Comparison of ENCODE assay signal across 22 cellular contexts in genomic region chr16:84568066-84568465, GRCh38. TPM values are rescaled to one million over a fixed set of nuclear protein-coding genes. Genes with fewer than 3 reads are reported as not detected.
A peak's percentile ranks its signal among the peaks of the same experiment; 100 is the strongest.
DNase-seq lines count a peak whose midpoint lies in the region; ATAC-seq and TF ChIP-seq lines count a peak whose summit lies in the region.
"Had no signal": no experiment of that assay in that cellular context is flagged by ENCODE, and none has a peak within 500 bp of the region (broad histone marks: within the 10 kb centered on the region; RNA-seq: fewer than 3 reads in every experiment).

No MANE protein-coding gene starts in this region.

- H3K27me3 Mint-ChIP-seq in CD14-positive monocyte (ENCODE audit: low read depth in 3 of 3) (peaks cover 0 to 1% (median 0%) of the 10 kb centered on the region in 3 donors), Calu3 (ENCODE audit: unreplicated experiment) (no peaks in the 10 kb centered on the region), type B pancreatic cell (no peaks in the 10 kb centered on the region)
- no peaks in the 10 kb centered on the region for H3K27me3 Mint-ChIP-seq in activated naive CD8-positive, alpha-beta T cell treated with anti-CD3 and anti-CD28 coated beads, Interleukin-2, amount 10 ng/mL, durations not matched to agents 7 days and 5 days
- H3K27me3 Mint-ChIP-seq: activated naive CD4-positive, alpha-beta T cell treated with anti-CD3 and anti-CD28 coated beads, Interleukin-2, amount 10 ng/mL, durations not matched to agents 7 days and 5 days had no signal

- CTCF ChIA-PET in Calu3 (lab: Charles Lee): no interaction called here

- no TSS peak for BruUV-seq in Calu3 (replicated peaks; lab: Mats Ljungman, UMichigan)

- no peak overlapping the region for H3K4me3 ChIP-seq in mucosa of descending colon
- H3K4me3 ChIP-seq: esophagus squamous epithelium, GM12878, HAP-1, K562, left lung had no signal

- H3K36me3 Mint-ChIP-seq in CD14-positive monocyte (peaks cover 76 to 89% of the 10 kb centered on the region in 2 donors), Calu3 (ENCODE audit: insufficient read depth, unreplicated experiment) (peaks cover 88% of the 10 kb centered on the region), type B pancreatic cell (peaks cover 30% of the 10 kb centered on the region)
- H3K36me3 Mint-ChIP-seq in activated naive CD8-positive, alpha-beta T cell treated with anti-CD3 and anti-CD28 coated beads, Interleukin-2, amount 10 ng/mL, durations not matched to agents 7 days and 5 days: peaks cover 77% of the 10 kb centered on the region

- no peak for ATAC-seq in activated naive CD8-positive, alpha-beta T cell treated with anti-CD3 and anti-CD28 coated beads, Interleukin-2, amount 10 ng/mL, durations not matched to agents 7 days and 5 days (ENCODE audit: low read depth)
- ATAC-seq in mucosa of descending colon: peak; percentile 51
- ATAC-seq: GM12878, K562, left lung had no signal

- H3K4me1 Mint-ChIP-seq in CD14-positive monocyte (peaks cover 67% of the 10 kb centered on the region), Calu3 (ENCODE audit: low read depth, unreplicated experiment) (peaks cover 58% of the 10 kb centered on the region), type B pancreatic cell (ENCODE audit: unreplicated experiment) (peaks cover 12% of the 10 kb centered on the region)
- peaks cover 45% of the 10 kb centered on the region for H3K4me1 Mint-ChIP-seq in activated naive CD8-positive, alpha-beta T cell treated with anti-CD3 and anti-CD28 coated beads, Interleukin-2, amount 10 ng/mL, durations not matched to agents 7 days and 5 days

- in situ Hi-C loops in GM13976 (cut with MboI; ENCODE audit: low sequenced_read_pairs, unreplicated experiment): no loop called here

- intact Hi-C loops in CD14-positive monocyte (cut with micrococcal nuclease) (no loop called here), Calu3 (cut with micrococcal nuclease; ENCODE audit: unreplicated experiment) (loop anchor here (2.0 kb wide), 1 partner anchor 57 kb away; no protein-coding TSS in a partner anchor), mucosa of descending colon (cut with DNase I, micrococcal nuclease) (no loop called here)

- TF ChIP-seq CTCF in CD14-positive monocyte (IDR thresholded peaks at IDR 0.05) (no peak), Calu3 (IDR thresholded peaks at IDR 0.05; ENCODE audit: unreplicated experiment) (no peak), mucosa of descending colon (IDR thresholded peaks at IDR 0.05) (no peak), type B pancreatic cell (conservative IDR thresholded peaks at IDR 0.05) (no peak), GM13976 (IDR thresholded peaks at IDR 0.05; ENCODE audit: borderline replicate concordance, control extremely low read depth, extremely low read depth, insufficient read depth, missing control alignments) (no peak)

- H3K27ac Mint-ChIP-seq in CD14-positive monocyte: peak overlapping the region; percentile 69 to 93 (median 89)
- H3K27ac Mint-ChIP-seq in Calu3 (ENCODE audit: unreplicated experiment): peak overlapping the region; percentile 84
- H3K27ac Mint-ChIP-seq in activated naive CD8-positive, alpha-beta T cell treated with anti-CD3 and anti-CD28 coated beads, Interleukin-2, amount 10 ng/mL, durations not matched to agents 7 days and 5 days: peak overlapping the region; percentile 46
- H3K27ac Mint-ChIP-seq in type B pancreatic cell: no peak overlapping the region

- H3K9me3 Mint-ChIP-seq in CD14-positive monocyte (peaks cover 0 to 15% (median 5%) of the 10 kb centered on the region in 7 donors), Calu3 (ENCODE audit: low read depth, unreplicated experiment) (peaks cover 6% of the 10 kb centered on the region), type B pancreatic cell (peaks cover 11% of the 10 kb centered on the region)
- peaks cover 6% of the 10 kb centered on the region for H3K9me3 Mint-ChIP-seq in activated naive CD8-positive, alpha-beta T cell treated with anti-CD3 and anti-CD28 coated beads, Interleukin-2, amount 10 ng/mL, durations not matched to agents 7 days and 5 days

- H3K4me1 ChIP-seq in mucosa of descending colon (ENCODE audit: low read depth): peaks cover 20% of the 10 kb centered on the region
- H3K4me1 ChIP-seq: esophagus squamous epithelium, parathyroid adenoma had no signal

- H3K9me3 ChIP-seq in mucosa of descending colon: no peaks in the 10 kb centered on the region

- POLR2A ChIA-PET in activated naive CD8-positive, alpha-beta T cell treated with anti-CD3 and anti-CD28 coated beads, Interleukin-2, amount 10 ng/mL, durations not matched to agents 7 days and 5 days (lab: Charles Lee): no interaction called here

- H3K4me3 Mint-ChIP-seq in CD14-positive monocyte: no peak overlapping the region
- peak overlapping the region; percentile 40 for H3K4me3 Mint-ChIP-seq in Calu3 (ENCODE audit: low read depth, unreplicated experiment)
- H3K4me3 Mint-ChIP-seq in activated naive CD8-positive, alpha-beta T cell treated with anti-CD3 and anti-CD28 coated beads, Interleukin-2, amount 10 ng/mL, durations not matched to agents 7 days and 5 days: no peak overlapping the region
- H3K4me3 Mint-ChIP-seq in type B pancreatic cell: no peak overlapping the region
- H3K4me3 Mint-ChIP-seq: activated naive CD4-positive, alpha-beta T cell treated with anti-CD3 and anti-CD28 coated beads, Interleukin-2, amount 10 ng/mL, durations not matched to agents 7 days and 5 days had no signal

- no peaks in the 10 kb centered on the region for H3K36me3 ChIP-seq in mucosa of descending colon (ENCODE audit: low read depth)

- DNase-seq in CD14-positive monocyte (ENCODE audit: low spot score) (no peak), Calu3 (no peak), mucosa of descending colon (no peak), DMS79 (lab: John Stamatoyannopoulos, UW) (no peak), type B pancreatic cell (ENCODE audit: extremely low spot score, unreplicated experiment) (no peak), GM13976 (ENCODE audit: low spot score) (no peak), ecto neural progenitor cell (ENCODE audit: low spot score) (no peak)
- DNase-seq in activated naive CD8-positive, alpha-beta T cell treated with anti-CD3 and anti-CD28 coated beads, Interleukin-2, amount 10 ng/mL, durations not matched to agents 7 days and 5 days: no peak
- DNase-seq: activated CD4-positive, CD25-positive, alpha-beta regulatory T cell; activated naive CD4-positive, alpha-beta T cell treated with anti-CD3 and anti-CD28 coated beads, Interleukin-2, amount 10 ng/mL, durations not matched to agents 7 days and 5 days; DMS 273 treated with DMSO at 0.1 percent for 48 hours; esophagus squamous epithelium; GF-D8; glutamatergic neuron; left lung; NCI-H1048; NCI-H524 treated with DMSO at 0.1 percent for 48 hours; substantia nigra had no signal

RNA-seq across cellular contexts. Expression of gene COTL1, which starts 49.8 kb away (rescaled TPM):
- 1,000 to 10,000 TPM; 1,643 to 1,843 TPM for polyA plus RNA-seq in CD14-positive monocyte
- total RNA-seq in Calu3 (2022) (312 and 343 TPM in 2 replicates), mucosa of descending colon (100 to 1,000 TPM in 1 of 3 donors, 10 to 100 TPM in 2; 52.8 to 120 (median 56.8) TPM), type B pancreatic cell (ENCODE audit: low replicate concordance) (75.6 and 179 TPM in 2 replicates)
- total RNA-seq in activated naive CD8-positive, alpha-beta T cell treated with anti-CD3 and anti-CD28 coated beads, Interleukin-2, amount 10 ng/mL, durations not matched to agents 7 days and 5 days: 100 to 1,000 TPM; 657 to 664 TPM
